Comparison of ENCODE assay signal across 13 cellular contexts in the genomic region with DNA sequence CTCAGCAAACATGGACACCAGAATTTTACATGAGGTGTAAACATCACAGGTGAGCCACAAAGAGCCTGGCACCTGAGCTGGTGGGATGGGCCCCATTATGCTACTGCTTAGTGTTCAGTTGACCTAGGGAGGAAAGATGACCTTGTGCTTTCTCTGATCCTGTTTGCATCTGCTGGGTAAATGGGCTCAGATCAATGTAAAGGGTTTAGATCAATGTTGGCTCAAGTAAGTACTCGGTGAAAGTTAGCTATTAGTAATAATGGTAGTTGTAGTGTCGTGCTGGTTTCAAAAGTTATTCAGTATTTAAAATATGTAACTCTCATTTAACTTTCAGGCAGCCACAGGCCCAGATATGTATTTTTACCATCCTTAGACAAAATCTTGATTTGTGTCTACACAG. TPM values are rescaled to one million over a fixed set of nuclear protein-coding genes. Genes with fewer than 3 reads are reported as not detected.
DNase-seq lines count a peak whose midpoint lies in the region; ATAC-seq and TF ChIP-seq lines count a peak whose summit lies in the region.
"Had no signal": no experiment of that assay in that cellular context is flagged by ENCODE, and none has a peak within 500 bp of the region (broad histone marks: within the 10 kb centered on the region; RNA-seq: fewer than 3 reads in every experiment).

No MANE protein-coding gene starts in this region.

- H3K79me2 ChIP-seq in SK-N-SH (ENCODE audit: insufficient read depth): no peaks in the 10 kb centered on the region

- POLR2A ChIA-PET in activated CD8-positive, alpha-beta T cell treated with anti-CD3 and anti-CD28 coated beads, Interleukin-2, amount 10 ng/mL, durations not matched to agents 7 days and 5 days (lab: Charles Lee): interaction anchor here (0.7 to 2.7 kb wide), 3 partner anchors 19 to 84 kb away, joined by 3 to 11 read pairs (median 3); partner anchors contain the start of genes ESCO1 and SNRPD1
- POLR2A ChIA-PET in SK-N-SH (lab: Yijun Ruan, JAX): no interaction called here

- in situ Hi-C loops in GM13977 (cut with MboI; ENCODE audit: low pct_unique_long_range_greater_than_20kb, low sequenced_read_pairs, unreplicated experiment): no loop called here

- TF ChIP-seq CTCF in GM13977 (IDR thresholded peaks at IDR 0.05; ENCODE audit: extremely low read depth, insufficient read depth, missing control alignments) (no peak), SK-N-SH (IDR thresholded peaks at IDR 0.05) (no peak)

- peak; percentile 37 for DNase-seq in GM13977 (ENCODE audit: low spot score)
- DNase-seq in activated CD8-positive, alpha-beta T cell treated with anti-CD3 and anti-CD28 coated beads, Interleukin-2, amount 10 ng/mL, durations not matched to agents 7 days and 5 days: no peak
- no peak for DNase-seq in NCI-H2029 (lab: John Stamatoyannopoulos, UW)
- no peak for DNase-seq in SK-N-SH
- no peak for DNase-seq in DMS114 treated with DMSO at 0.1 percent for 48 hours (lab: John Stamatoyannopoulos, UW; ENCODE audit: unreplicated experiment)
- DNase-seq in GOT3 (lab: John Stamatoyannopoulos, UW): no peak
- DNase-seq: activated naive CD8-positive, alpha-beta T cell treated with anti-CD3 and anti-CD28 coated beads, Interleukin-2, amount 10 ng/mL, durations not matched to agents 7 days and 5 days; DMS53; islet precursor cell; NCI-H1930 had no signal

- H3K27me3 ChIP-seq in SK-N-SH (ENCODE audit: insufficient read depth): no peaks in the 10 kb centered on the region
- H3K27me3 ChIP-seq: SJSA1 had no signal

- H3K27ac ChIP-seq in SK-N-SH (ENCODE audit: low read depth in 2 of 2, low read length in 1 of 2): no peak overlapping the region
- H3K27ac ChIP-seq: SJSA1 had no signal

- H3K36me3 ChIP-seq in SK-N-SH (replicated peaks in 1 of 2; ENCODE audit: control insufficient read depth in 1 of 2, insufficient read depth in 2 of 2, low read length in 1 of 2): peaks cover 0 to 14% of the 10 kb centered on the region in 2 experiments

- ATAC-seq in GM19351 (IDR thresholded peaks at IDR 0.05; ENCODE audit: unreplicated experiment): peak; percentile 65
- ATAC-seq in HG02943 (IDR thresholded peaks at IDR 0.05; ENCODE audit: low read depth, unreplicated experiment): peak; percentile 57
- ATAC-seq in activated CD8-positive, alpha-beta T cell treated with anti-CD3 and anti-CD28 coated beads, Interleukin-2, amount 10 ng/mL, durations not matched to agents 7 days and 5 days: no peak

- H3K9me3 ChIP-seq in SK-N-SH: no peaks in the 10 kb centered on the region
- H3K9me3 ChIP-seq: SJSA1 had no signal

- no peak overlapping the region for H3K4me2 ChIP-seq in SK-N-SH

- H3K9me2 ChIP-seq in SK-N-SH: no peaks in the 10 kb centered on the region

- H3K9ac ChIP-seq in SK-N-SH: no peak overlapping the region

- peaks cover 9% of the 10 kb centered on the region for H3K4me1 Mint-ChIP-seq in activated CD8-positive, alpha-beta T cell treated with anti-CD3 and anti-CD28 coated beads, Interleukin-2, amount 10 ng/mL, durations not matched to agents 7 days and 5 days (ENCODE audit: low read depth)

- no peaks in the 10 kb centered on the region for H4K20me1 ChIP-seq in SK-N-SH (ENCODE audit: insufficient read depth)

- WGBS in SK-N-SH (ENCODE audit: low lambda C conversion rate): 85% methylated on average over 2 of the region's 2 CpGs

- H3K9me3 Mint-ChIP-seq in activated CD8-positive, alpha-beta T cell treated with anti-CD3 and anti-CD28 coated beads, Interleukin-2, amount 10 ng/mL, durations not matched to agents 7 days and 5 days (ENCODE audit: insufficient read depth): no peaks in the 10 kb centered on the region

- no peak overlapping the region for H3K4me3 Mint-ChIP-seq in activated CD8-positive, alpha-beta T cell treated with anti-CD3 and anti-CD28 coated beads, Interleukin-2, amount 10 ng/mL, durations not matched to agents 7 days and 5 days
- H3K4me3 Mint-ChIP-seq: activated naive CD8-positive, alpha-beta T cell treated with anti-CD3 and anti-CD28 coated beads, Interleukin-2, amount 10 ng/mL, durations not matched to agents 7 days and 5 days had no signal

- peak overlapping the region; percentile 10 for H3K27ac Mint-ChIP-seq in activated CD8-positive, alpha-beta T cell treated with anti-CD3 and anti-CD28 coated beads, Interleukin-2, amount 10 ng/mL, durations not matched to agents 7 days and 5 days
- H3K27ac Mint-ChIP-seq: activated naive CD8-positive, alpha-beta T cell treated with anti-CD3 and anti-CD28 coated beads, Interleukin-2, amount 10 ng/mL, durations not matched to agents 7 days and 5 days had no signal

- no peaks in the 10 kb centered on the region for H3K27me3 Mint-ChIP-seq in activated CD8-positive, alpha-beta T cell treated with anti-CD3 and anti-CD28 coated beads, Interleukin-2, amount 10 ng/mL, durations not matched to agents 7 days and 5 days (ENCODE audit: low read depth)
- H3K27me3 Mint-ChIP-seq: activated naive CD8-positive, alpha-beta T cell treated with anti-CD3 and anti-CD28 coated beads, Interleukin-2, amount 10 ng/mL, durations not matched to agents 7 days and 5 days had no signal

- no peaks in the 10 kb centered on the region for H3K4me1 ChIP-seq in SK-N-SH (ENCODE audit: control insufficient read depth in 1 of 2, insufficient read depth in 2 of 2, low read depth in 1 of 2, low read length in 1 of 2)

- no peak overlapping the region for H3K4me3 ChIP-seq in SK-N-SH (ENCODE audit: low read depth in 2 of 2, low read length in 1 of 2)
- H3K4me3 ChIP-seq: SJSA1 had no signal

- H2AFZ ChIP-seq in SK-N-SH (ENCODE audit: low read depth): no peak overlapping the region

- no peaks in the 10 kb centered on the region for H3F3A ChIP-seq in SK-N-SH (replicated peaks; ENCODE audit: insufficient read depth)

- no peak for TF ChIP-seq EP300 in SK-N-SH (IDR thresholded peaks at IDR 0.05; ENCODE audit: borderline replicate concordance in 1 of 2, low read depth in 1 of 2, low read length in 1 of 2)

- CTCF ChIA-PET in activated CD8-positive, alpha-beta T cell treated with anti-CD3 and anti-CD28 coated beads, Interleukin-2, amount 10 ng/mL, durations not matched to agents 7 days and 5 days (lab: Charles Lee): interaction anchor here (0.7 to 2.4 kb wide), 4 partner anchors 9 to 84 kb away, joined by 3 to 5 read pairs (median 3); partner anchors contain the start of gene ESCO1
- CTCF ChIA-PET in SK-N-SH (lab: Yijun Ruan, JAX): no interaction called here

- no peak for TF ChIP-seq RAD21 in SK-N-SH (IDR thresholded peaks at IDR 0.05; ENCODE audit: low read length)

- H3K36me3 Mint-ChIP-seq in activated CD8-positive, alpha-beta T cell treated with anti-CD3 and anti-CD28 coated beads, Interleukin-2, amount 10 ng/mL, durations not matched to agents 7 days and 5 days (ENCODE audit: low read depth): peaks cover 35% of the 10 kb centered on the region

TF ChIP-seq in SK-N-SH, 30 proteins besides CTCF, POLR2A, EP300 and RAD21 (continues in another document):
- TF ChIP-seq, protein P1, sequence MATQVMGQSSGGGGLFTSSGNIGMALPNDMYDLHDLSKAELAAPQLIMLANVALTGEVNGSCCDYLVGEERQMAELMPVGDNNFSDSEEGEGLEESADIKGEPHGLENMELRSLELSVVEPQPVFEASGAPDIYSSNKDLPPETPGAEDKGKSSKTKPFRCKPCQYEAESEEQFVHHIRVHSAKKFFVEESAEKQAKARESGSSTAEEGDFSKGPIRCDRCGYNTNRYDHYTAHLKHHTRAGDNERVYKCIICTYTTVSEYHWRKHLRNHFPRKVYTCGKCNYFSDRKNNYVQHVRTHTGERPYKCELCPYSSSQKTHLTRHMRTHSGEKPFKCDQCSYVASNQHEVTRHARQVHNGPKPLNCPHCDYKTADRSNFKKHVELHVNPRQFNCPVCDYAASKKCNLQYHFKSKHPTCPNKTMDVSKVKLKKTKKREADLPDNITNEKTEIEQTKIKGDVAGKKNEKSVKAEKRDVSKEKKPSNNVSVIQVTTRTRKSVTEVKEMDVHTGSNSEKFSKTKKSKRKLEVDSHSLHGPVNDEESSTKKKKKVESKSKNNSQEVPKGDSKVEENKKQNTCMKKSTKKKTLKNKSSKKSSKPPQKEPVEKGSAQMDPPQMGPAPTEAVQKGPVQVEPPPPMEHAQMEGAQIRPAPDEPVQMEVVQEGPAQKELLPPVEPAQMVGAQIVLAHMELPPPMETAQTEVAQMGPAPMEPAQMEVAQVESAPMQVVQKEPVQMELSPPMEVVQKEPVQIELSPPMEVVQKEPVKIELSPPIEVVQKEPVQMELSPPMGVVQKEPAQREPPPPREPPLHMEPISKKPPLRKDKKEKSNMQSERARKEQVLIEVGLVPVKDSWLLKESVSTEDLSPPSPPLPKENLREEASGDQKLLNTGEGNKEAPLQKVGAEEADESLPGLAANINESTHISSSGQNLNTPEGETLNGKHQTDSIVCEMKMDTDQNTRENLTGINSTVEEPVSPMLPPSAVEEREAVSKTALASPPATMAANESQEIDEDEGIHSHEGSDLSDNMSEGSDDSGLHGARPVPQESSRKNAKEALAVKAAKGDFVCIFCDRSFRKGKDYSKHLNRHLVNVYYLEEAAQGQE (IDR thresholded peaks at IDR 0.05; ENCODE audit: low read depth, low read length): no peak
- TF ChIP-seq FOXM1 (IDR thresholded peaks at IDR 0.05; ENCODE audit: low read depth): no peak
- TF ChIP-seq, protein P2, sequence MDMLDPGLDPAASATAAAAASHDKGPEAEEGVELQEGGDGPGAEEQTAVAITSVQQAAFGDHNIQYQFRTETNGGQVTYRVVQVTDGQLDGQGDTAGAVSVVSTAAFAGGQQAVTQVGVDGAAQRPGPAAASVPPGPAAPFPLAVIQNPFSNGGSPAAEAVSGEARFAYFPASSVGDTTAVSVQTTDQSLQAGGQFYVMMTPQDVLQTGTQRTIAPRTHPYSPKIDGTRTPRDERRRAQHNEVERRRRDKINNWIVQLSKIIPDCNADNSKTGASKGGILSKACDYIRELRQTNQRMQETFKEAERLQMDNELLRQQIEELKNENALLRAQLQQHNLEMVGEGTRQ (IDR thresholded peaks at IDR 0.05; ENCODE audit: borderline replicate concordance, low read depth, low read length): no peak

RNA-seq across cellular contexts. Expression of gene ABHD3, which starts 19.8 kb away (rescaled TPM):
- total RNA-seq in activated CD8-positive, alpha-beta T cell treated with anti-CD3 and anti-CD28 coated beads, Interleukin-2, amount 10 ng/mL, durations not matched to agents 7 days and 5 days: 10 to 100 TPM; 54.0 to 57.5 TPM
- polyA plus RNA-seq in SK-N-SH (2012; rRNA removed): 4.3 and 5.4 TPM in 2 replicates
- 3.7 and 4.1 TPM in 2 replicates for polyA plus RNA-seq in SK-N-SH (2012; cell fraction: cytosol; rRNA removed)
- 10.9 and 17.4 TPM in 2 replicates for polyA plus RNA-seq in SK-N-SH (2012; cell fraction: nucleus; rRNA removed)

RNA-seq across cellular contexts. Expression of gene MIB1, which starts 55.9 kb away (rescaled TPM):
- 10 to 100 TPM; 32.6 to 37.4 TPM for total RNA-seq in activated CD8-positive, alpha-beta T cell treated with anti-CD3 and anti-CD28 coated beads, Interleukin-2, amount 10 ng/mL, durations not matched to agents 7 days and 5 days
- polyA plus RNA-seq in SK-N-SH (2012; rRNA removed): 5.0 and 6.5 TPM in 2 replicates
- 8.2 and 8.4 TPM in 2 replicates for polyA plus RNA-seq in SK-N-SH (2012; cell fraction: cytosol; rRNA removed)
- polyA plus RNA-seq in SK-N-SH (2012; cell fraction: nucleus; rRNA removed): 3.6 and 9.1 TPM in 2 replicates
